In the genomic region with DNA sequence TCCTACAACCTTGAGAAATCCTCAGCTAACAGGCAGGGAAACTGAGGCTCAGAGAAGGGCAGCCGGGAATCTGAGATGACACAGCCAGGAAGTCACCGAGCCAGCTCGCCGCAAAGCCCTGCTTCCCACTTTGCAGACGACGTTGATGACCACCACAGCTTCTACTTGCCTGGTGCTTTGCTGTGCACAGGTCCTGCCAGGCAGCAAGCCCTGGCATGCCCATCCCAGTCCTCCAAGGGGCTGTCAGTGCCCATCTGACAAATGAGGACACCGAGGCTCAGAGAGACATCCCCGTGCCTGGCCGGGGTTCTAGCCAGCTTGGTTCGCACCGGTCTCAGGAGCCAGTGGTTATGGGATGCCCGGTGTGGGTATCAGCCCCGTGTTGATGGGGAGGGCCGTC, we compare ENCODE assay signal across 31 cellular contexts. TPM values are rescaled to one million over a fixed set of nuclear protein-coding genes. Genes with fewer than 3 reads are reported as not detected.
"Had no signal": no experiment of that assay in that cellular context is flagged by ENCODE, and none has a peak within 500 bp of the region (broad histone marks: within the 10 kb centered on the region; RNA-seq: fewer than 3 reads in every experiment).

No MANE protein-coding gene starts in this region.

- DNase-seq: activated B cell treated with CpG ODN at 0.5 μM for 24 hours; activated CD4-positive, alpha-beta memory T cell treated with anti-CD3 and anti-CD28 coated beads, Interleukin-2, amount 10 ng/mL, durations not matched to agents 7 days and 5 days; activated CD4-positive, alpha-beta T cell treated with anti-CD3 and anti-CD28 coated beads for 48 hours; activated CD4-positive, CD25-positive, alpha-beta regulatory T cell treated with anti-CD3 and anti-CD28 coated beads, Interleukin-2, amount 50 U/mL, for 72 hours; activated gamma-delta T cell; activated naive CD4-positive, alpha-beta T cell treated with Interleukin-2 at 50 U/mL for 16 hours; activated naive CD8-positive, alpha-beta T cell treated with anti-CD3 and anti-CD28 coated beads, Interleukin-2, amount 10 ng/mL, durations not matched to agents 7 days and 5 days; activated T-cell treated with anti-CD3 and anti-CD28 coated beads, Interleukin-2, amount 50 U/mL, for 1 hour; amygdala; Kasumi-1; KG1; NCI-H1105; NCI-H1417 treated with DMSO at 0.1 percent for 48 hours; NCI-H187 treated with DMSO at 0.1 percent for 48 hours; NCI-H2081; NCI-H226; NCI-H446 treated with DMSO at 0.1 percent for 48 hours; NCI-H524; NCI-H69; NCI-H82; NK-92 treated with Interleukin-12 subunit alpha and Interleukin-12 subunit beta, amount 100 ng/mL, for 24 hours; OCI-M1; Right ventricle myocardium superior; SW 1271; T-helper 1 cell; T-helper 2 cell; T-helper 9 cell had no signal

- H3K27me3 ChIP-seq: ascending aorta had no signal

- H3K36me3 ChIP-seq: ascending aorta had no signal

- H3K4me3 ChIP-seq: ascending aorta had no signal

- H3K27ac ChIP-seq: ascending aorta, VCaP had no signal

- H3K9me3 ChIP-seq: ascending aorta had no signal

RNA-seq across cellular contexts. Expression of a gene that starts 20.1 kb away (rescaled TPM):
- total RNA-seq: activated B cell treated with CpG ODN at 0.5 μM for 24 hours; activated CD4-positive, alpha-beta memory T cell treated with anti-CD3 and anti-CD28 coated beads, Interleukin-2, amount 10 ng/mL, durations not matched to agents 7 days and 5 days; activated CD8-positive, alpha-beta memory T cell treated with anti-CD3 and anti-CD28 coated beads for 36 hours; activated naive CD8-positive, alpha-beta T cell treated with anti-CD3 and anti-CD28 coated beads, Interleukin-2, amount 10 ng/mL, durations not matched to agents 7 days and 5 days; activated T-helper 2 cell treated with anti-CD3 and anti-CD28 coated beads, Interferon-gamma antibody, Interleukin-2, Interleukin-4, amounts not matched to agents 10 μg/mL and 5 μg/mL and 100 μg/mL, durations not matched to agents 14 hours and 24 hours and 36 hours had no signal
